In the genomic region with DNA sequence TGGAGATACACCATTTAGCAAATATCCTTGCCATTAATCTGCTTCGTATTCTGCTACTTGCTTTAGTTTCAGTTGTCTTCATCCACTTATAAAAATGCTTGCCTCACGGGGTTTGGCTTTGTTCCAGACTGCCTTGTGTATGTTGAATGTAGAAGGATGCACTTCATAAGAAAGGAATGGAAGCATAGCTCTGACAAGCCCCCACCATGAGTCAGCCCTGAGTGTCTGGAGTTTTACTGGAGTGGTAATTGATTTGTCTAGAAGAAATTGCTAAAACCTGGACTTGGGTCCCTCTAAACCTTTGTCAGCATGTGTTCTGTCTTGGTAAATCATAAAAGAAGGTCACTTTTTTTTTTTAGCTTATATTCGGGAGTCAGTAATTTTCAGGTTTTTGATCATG, we compare ENCODE assay signal across 2 cellular contexts.
TF ChIP-seq lines count a peak whose summit lies in the region.

No MANE protein-coding gene starts in this region.

TF ChIP-seq in A549, 52 proteins besides CTCF, POLR2A, EP300 and RAD21 (continued from another document):
- no peak for TF ChIP-seq CBX2 (IDR thresholded peaks at IDR 0.05; ENCODE audit: borderline replicate concordance, low read depth)
- TF ChIP-seq GATA3 (IDR thresholded peaks at IDR 0.05; ENCODE audit: borderline replicate concordance) = peak; percentile 86
- no peak for TF ChIP-seq HDAC2 (IDR thresholded peaks at IDR 0.05)
- TF ChIP-seq HOXB13 (CRISPR knock-in tag; IDR thresholded peaks at IDR 0.05; ENCODE audit: low read depth) = no peak
- TF ChIP-seq PBX3 (IDR thresholded peaks at IDR 0.05) = no peak
- TF ChIP-seq REST (IDR thresholded peaks at IDR 0.05) = no peak
- no peak for TF ChIP-seq MAZ (IDR thresholded peaks at IDR 0.05; ENCODE audit: borderline replicate concordance, low read depth, low read length)

TF ChIP-seq in HCT116, 20 proteins besides CTCF, POLR2A, EP300 and RAD21 (continued from another document):
- TF ChIP-seq REST (IDR thresholded peaks at IDR 0.05; ENCODE audit: low read depth) (no peak), SIN3A (IDR thresholded peaks at IDR 0.05; ENCODE audit: low read depth) (no peak), POLR2AphosphoS5 (IDR thresholded peaks at IDR 0.05; ENCODE audit: low read depth, low read length) (no peak), ZBTB33 (IDR thresholded peaks at IDR 0.05; ENCODE audit: extremely low read depth, insufficient replicate concordance, low read length) (no peak), TCF7L2 (IDR thresholded peaks at IDR 0.05; ENCODE audit: borderline replicate concordance, extremely low read depth, insufficient read depth, insufficient read length) (no peak), ATF3 (IDR thresholded peaks at IDR 0.05) (no peak), ZFX (IDR thresholded peaks at IDR 0.05) (no peak), SP1 (IDR thresholded peaks at IDR 0.05; ENCODE audit: low read depth) (peak; percentile 49), CBX3 (IDR thresholded peaks at IDR 0.05; ENCODE audit: low read depth) (no peak), ELF1 (IDR thresholded peaks at IDR 0.05; ENCODE audit: borderline replicate concordance, low read depth) (no peak)
